8 cellular contexts compared by ENCODE assay signal in the genomic region with DNA sequence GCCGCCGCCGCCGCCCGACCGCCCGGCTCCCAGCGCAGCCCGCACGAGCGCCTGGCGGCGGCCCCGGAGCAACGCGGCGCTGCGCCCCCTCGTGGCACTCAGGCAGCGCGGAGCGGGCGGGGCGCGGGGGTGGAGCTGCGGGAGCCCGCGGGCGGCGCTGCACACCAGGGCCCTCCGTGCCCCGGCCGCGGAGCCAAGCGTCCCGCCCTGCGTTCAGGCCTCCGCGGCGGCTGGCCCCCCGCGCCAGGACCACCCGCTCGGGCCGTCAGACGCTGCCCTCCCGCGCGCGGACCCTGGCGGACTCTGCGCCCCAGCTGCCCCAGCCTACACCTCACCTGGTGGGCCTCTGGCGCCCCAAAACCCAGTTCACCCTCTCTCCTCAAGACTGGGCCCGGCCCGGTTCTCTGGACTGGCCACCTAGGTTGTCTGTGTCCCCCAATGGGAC. TPM values are rescaled to one million over a fixed set of nuclear protein-coding genes. Genes with fewer than 3 reads are reported as not detected.
DNase-seq lines count a peak whose midpoint lies in the region; ATAC-seq and TF ChIP-seq lines count a peak whose summit lies in the region.

Gene RASGEF1C, minus strand, starts transcription at position 75 of the 445 bp plus-strand sequence. CDS start 71,159 bp downstream, outside the sequence.

- intact Hi-C loops in Calu3 (cut with micrococcal nuclease; ENCODE audit: unreplicated experiment): loop anchor here (5.0 to 10.0 kb wide), 2 partner anchors 82 to 266 kb away; no protein-coding TSS in a partner anchor

- H3K4me1 Mint-ChIP-seq in Calu3 (ENCODE audit: low read depth, unreplicated experiment): peaks cover 26% of the 10 kb centered on the region
- peaks cover 7% of the 10 kb centered on the region for H3K4me1 Mint-ChIP-seq in activated CD8-positive, alpha-beta T cell treated with anti-CD3 and anti-CD28 coated beads, Interleukin-2, amount 10 ng/mL, durations not matched to agents 7 days and 5 days (ENCODE audit: low read depth)
- peaks cover 6% of the 10 kb centered on the region for H3K4me1 Mint-ChIP-seq in mesothelial cell of epicardium

- H3K9me3 Mint-ChIP-seq in Calu3 (ENCODE audit: low read depth, unreplicated experiment): no peaks in the 10 kb centered on the region
- H3K9me3 Mint-ChIP-seq in activated CD8-positive, alpha-beta T cell treated with anti-CD3 and anti-CD28 coated beads, Interleukin-2, amount 10 ng/mL, durations not matched to agents 7 days and 5 days (ENCODE audit: insufficient read depth): no peaks in the 10 kb centered on the region
- H3K9me3 Mint-ChIP-seq in mesothelial cell of epicardium: no peaks in the 10 kb centered on the region

- DNase-seq in Calu3 (peak; percentile 86), NCI-H1930 (lab: John Stamatoyannopoulos, UW) (peak; percentile 46 to 66), mesothelial cell of epicardium (ENCODE audit: low spot score in 2 of 2, unreplicated experiment in 2 of 2) (peak; percentile 67 to 86), HCEC 1CT (no peak)
- peak; percentile 71 for DNase-seq in activated CD8-positive, alpha-beta T cell treated with anti-CD3 and anti-CD28 coated beads, Interleukin-2, amount 10 ng/mL, durations not matched to agents 7 days and 5 days
- DNase-seq in stimulated activated CD8-positive, alpha-beta memory T cell treated with anti-CD3 and anti-CD28 coated beads, Interleukin-2, amount 100 ng/mL, for 1 hour (ENCODE audit: low read depth in 2 of 2): peak; percentile 12 to 25

- H3K27ac Mint-ChIP-seq in Calu3 (ENCODE audit: unreplicated experiment): no peak within 1 kb of the TSS
- no peak within 1 kb of the TSS for H3K27ac Mint-ChIP-seq in activated CD8-positive, alpha-beta T cell treated with anti-CD3 and anti-CD28 coated beads, Interleukin-2, amount 10 ng/mL, durations not matched to agents 7 days and 5 days
- no peak within 1 kb of the TSS for H3K27ac Mint-ChIP-seq in mesothelial cell of epicardium

- peak; percentile 57 for ATAC-seq in GM21737 (IDR thresholded peaks at IDR 0.05; ENCODE audit: unreplicated experiment)
- ATAC-seq in activated CD8-positive, alpha-beta T cell treated with anti-CD3 and anti-CD28 coated beads, Interleukin-2, amount 10 ng/mL, durations not matched to agents 7 days and 5 days: peak; percentile 98

- H3K27me3 ChIP-seq in endocrine pancreas (ENCODE audit: control insufficient read depth, insufficient read depth, low read length): peaks cover 9% of the 10 kb centered on the region

- no peak within 1 kb of the TSS for H3K4me3 ChIP-seq in endocrine pancreas (ENCODE audit: control insufficient read depth, insufficient read depth, low read length)

- POLR2A ChIA-PET in activated CD8-positive, alpha-beta T cell treated with anti-CD3 and anti-CD28 coated beads, Interleukin-2, amount 10 ng/mL, durations not matched to agents 7 days and 5 days (lab: Charles Lee): no interaction called here

- no peaks in the 10 kb centered on the region for H3K36me3 ChIP-seq in endocrine pancreas (ENCODE audit: control insufficient read depth, insufficient read depth, low read length)

- peak; percentile 40 for TF ChIP-seq CTCF in Calu3 (IDR thresholded peaks at IDR 0.05; ENCODE audit: unreplicated experiment)
- no peak for TF ChIP-seq CTCF in mesothelial cell of epicardium (IDR thresholded peaks at IDR 0.05; ENCODE audit: unreplicated experiment)

- H3K4me1 ChIP-seq in endocrine pancreas (ENCODE audit: control insufficient read depth, insufficient read depth, low read length): no peaks in the 10 kb centered on the region

- H3K9ac ChIP-seq in endocrine pancreas (ENCODE audit: control insufficient read depth, insufficient read depth, low read length): peak within 1 kb of the TSS; percentile 19

- H3K27me3 Mint-ChIP-seq in Calu3 (ENCODE audit: unreplicated experiment): peaks cover 43% of the 10 kb centered on the region
- H3K27me3 Mint-ChIP-seq in activated CD8-positive, alpha-beta T cell treated with anti-CD3 and anti-CD28 coated beads, Interleukin-2, amount 10 ng/mL, durations not matched to agents 7 days and 5 days (ENCODE audit: low read depth): peaks cover 17% of the 10 kb centered on the region
- peaks cover 35% of the 10 kb centered on the region for H3K27me3 Mint-ChIP-seq in mesothelial cell of epicardium (ENCODE audit: low read depth)

- BruUV-seq in Calu3 (replicated peaks; lab: Mats Ljungman, UMichigan): no TSS peak

- CTCF ChIA-PET in Calu3 (lab: Charles Lee): interaction anchor here (0.6 to 1.8 kb wide), 9 partner anchors 10 to 204 kb away, joined by 3 to 4 read pairs (median 3); no protein-coding TSS in a partner anchor
- CTCF ChIA-PET in activated CD8-positive, alpha-beta T cell treated with anti-CD3 and anti-CD28 coated beads, Interleukin-2, amount 10 ng/mL, durations not matched to agents 7 days and 5 days (lab: Charles Lee): interaction anchor here (0.6 to 2.4 kb wide), 8 partner anchors 38 to 765 kb away, joined by 3 to 9 read pairs (median 4); no protein-coding TSS in a partner anchor

- H3K9me3 ChIP-seq in endocrine pancreas (ENCODE audit: control insufficient read depth, low read length): no peaks in the 10 kb centered on the region

- H3K4me3 Mint-ChIP-seq in Calu3 (ENCODE audit: low read depth, unreplicated experiment) (peak within 1 kb of the TSS; percentile 55), mesothelial cell of epicardium (peak within 1 kb of the TSS; percentile 62)
- peak within 1 kb of the TSS; percentile 34 for H3K4me3 Mint-ChIP-seq in activated CD8-positive, alpha-beta T cell treated with anti-CD3 and anti-CD28 coated beads, Interleukin-2, amount 10 ng/mL, durations not matched to agents 7 days and 5 days

- H3K36me3 Mint-ChIP-seq in Calu3 (ENCODE audit: insufficient read depth, unreplicated experiment) (peaks cover 10% of the 10 kb centered on the region), mesothelial cell of epicardium (no peaks in the 10 kb centered on the region)
- no peaks in the 10 kb centered on the region for H3K36me3 Mint-ChIP-seq in activated CD8-positive, alpha-beta T cell treated with anti-CD3 and anti-CD28 coated beads, Interleukin-2, amount 10 ng/mL, durations not matched to agents 7 days and 5 days (ENCODE audit: low read depth)

RNA-seq across cellular contexts. Expression of gene RASGEF1C, which starts in this region (rescaled TPM):
- total RNA-seq in Calu3 (2022) (not detected in 2 replicates), mesothelial cell of epicardium (0.36 to 0.58 TPM (median 0.42 TPM) in 3 replicates)
- total RNA-seq in activated CD8-positive, alpha-beta T cell treated with anti-CD3 and anti-CD28 coated beads, Interleukin-2, amount 10 ng/mL, durations not matched to agents 7 days and 5 days: not detected

Comparison
In these comparisons a context has a peak if more than half of its experiments do, and no peak if none do; other contexts are left out.
1. Peak in DNase-seq in Calu3; RNA of the gene not detected or under 1 TPM.
2. Peak in DNase-seq and ATAC-seq in activated CD8-positive, alpha-beta T cell treated with anti-CD3 and anti-CD28 coated beads, Interleukin-2, amount 10 ng/mL, durations not matched to agents 7 days and 5 days; RNA of the gene not detected or under 1 TPM.
3. Peak in DNase-seq in mesothelial cell of epicardium; RNA of the gene not detected or under 1 TPM.